Comparison of ENCODE assay signal across 21 cellular contexts in the genomic region with DNA sequence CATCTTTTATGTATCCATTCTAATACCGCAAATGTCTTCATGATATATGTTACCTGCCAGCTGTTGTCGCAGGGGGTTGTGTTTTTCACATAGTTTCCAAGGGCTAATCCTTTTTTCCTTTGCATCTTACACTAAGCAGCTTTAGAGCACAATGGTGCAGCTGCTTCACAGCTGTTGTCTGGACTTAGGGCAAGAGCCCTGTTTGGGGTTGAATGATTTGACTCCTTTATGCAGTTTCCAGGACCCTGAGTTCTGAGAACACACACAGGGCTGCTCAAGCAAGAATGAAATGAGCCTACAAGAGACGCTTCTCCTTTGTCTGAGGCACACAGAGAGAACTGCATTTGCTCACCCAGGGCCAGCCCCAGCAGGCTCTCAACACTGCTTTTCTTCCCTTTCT. TPM values are rescaled to one million over a fixed set of nuclear protein-coding genes. Genes with fewer than 3 reads are reported as not detected.
DNase-seq lines count a peak whose midpoint lies in the region; ATAC-seq and TF ChIP-seq lines count a peak whose summit lies in the region.
"Had no signal": no experiment of that assay in that cellular context is flagged by ENCODE, and none has a peak within 500 bp of the region (broad histone marks: within the 10 kb centered on the region; RNA-seq: fewer than 3 reads in every experiment).

No MANE protein-coding gene starts in this region.

- DNase-seq in NCI-H524 (lab: John Stamatoyannopoulos, UW) = peak; percentile 65 to 86
- DNase-seq in epithelial cell of prostate (ENCODE audit: low read depth, low spot score) = no peak
- no peak for DNase-seq in neural crest cell (ENCODE audit: low read depth, low spot score)
- DNase-seq in 8988T = no peak
- DNase-seq: activated naive CD4-positive, alpha-beta T cell treated with anti-CD3 and anti-CD28 coated beads, Interleukin-2, amount 10 ng/mL, durations not matched to agents 7 days and 5 days; amniotic stem cell; CD4-positive, CD25-positive, alpha-beta regulatory T cell; Karpas-422; kidney glomerular epithelial cell; NCI-H187; NK-92 treated with Interleukin-12 subunit alpha and Interleukin-12 subunit beta, amount 100 ng/mL, for 24 hours; occipital lobe; SHP77; stimulated activated naive CD4-positive, alpha-beta T cell treated with Interleukin-2 at 50 U/mL for 16 hours; T-helper 9 cell had no signal

- ATAC-seq in HG03460 (IDR thresholded peaks at IDR 0.05; ENCODE audit: unreplicated experiment) (no peak), GM21526 (IDR thresholded peaks at IDR 0.05; ENCODE audit: low FRiP score, unreplicated experiment) (no peak), GM18498 (IDR thresholded peaks at IDR 0.05; ENCODE audit: unreplicated experiment) (no peak)
- ATAC-seq: WTC11 had no signal

- no peaks in the 10 kb centered on the region for H3K36me3 Mint-ChIP-seq in neural crest cell (ENCODE audit: low read depth)
- H3K36me3 Mint-ChIP-seq: activated naive CD4-positive, alpha-beta T cell treated with anti-CD3 and anti-CD28 coated beads, Interleukin-2, amount 10 ng/mL, durations not matched to agents 7 days and 5 days; WTC11 had no signal

- no peaks in the 10 kb centered on the region for H3K9me3 Mint-ChIP-seq in neural crest cell
- H3K9me3 Mint-ChIP-seq: activated naive CD4-positive, alpha-beta T cell treated with anti-CD3 and anti-CD28 coated beads, Interleukin-2, amount 10 ng/mL, durations not matched to agents 7 days and 5 days; WTC11 had no signal

- H3K4me3 Mint-ChIP-seq in neural crest cell = peak overlapping the region; percentile 13
- H3K4me3 Mint-ChIP-seq: activated naive CD4-positive, alpha-beta T cell treated with anti-CD3 and anti-CD28 coated beads, Interleukin-2, amount 10 ng/mL, durations not matched to agents 7 days and 5 days; CD4-positive, CD25-positive, alpha-beta regulatory T cell; WTC11 had no signal

- TF ChIP-seq CTCF in neural crest cell (conservative IDR thresholded peaks at IDR 0.05) = no peak

- peak overlapping the region; percentile 95 for H3K27ac Mint-ChIP-seq in neural crest cell (ENCODE audit: unreplicated experiment)
- H3K27ac Mint-ChIP-seq: activated naive CD4-positive, alpha-beta T cell treated with anti-CD3 and anti-CD28 coated beads, Interleukin-2, amount 10 ng/mL, durations not matched to agents 7 days and 5 days; CD4-positive, CD25-positive, alpha-beta regulatory T cell; WTC11 had no signal

- peaks cover 34% of the 10 kb centered on the region for H3K4me1 Mint-ChIP-seq in neural crest cell
- H3K4me1 Mint-ChIP-seq: activated naive CD4-positive, alpha-beta T cell treated with anti-CD3 and anti-CD28 coated beads, Interleukin-2, amount 10 ng/mL, durations not matched to agents 7 days and 5 days had no signal

- H3K27ac ChIP-seq in epithelial cell of prostate = peak overlapping the region; percentile 35
- H3K27ac ChIP-seq: coronary artery, thoracic aorta had no signal

- H3K27me3 Mint-ChIP-seq in neural crest cell (ENCODE audit: low read depth) = no peaks in the 10 kb centered on the region

RNA-seq across cellular contexts. Expression of a gene that starts 20.2 kb away (rescaled TPM):
- total RNA-seq in neural crest cell = 57.2 and 58.8 TPM in 2 replicates

Comparison
In these comparisons a context has a peak if more than half of its experiments do, and no peak if none do; other contexts are left out.
1. DNase-seq: peak in NCI-H524 (2 of 2); none in epithelial cell of prostate (single experiment), neural crest cell (single experiment) and 8988T (single experiment).